Comparison of ENCODE assay signal across 10 cellular contexts in genomic region chr4:138235419-138235952, GRCh38. TPM values are rescaled to one million over a fixed set of nuclear protein-coding genes. Genes with fewer than 3 reads are reported as not detected.
DNase-seq lines count a peak whose midpoint lies in the region; ATAC-seq and TF ChIP-seq lines count a peak whose summit lies in the region.
"Had no signal": no experiment of that assay in that cellular context is flagged by ENCODE, and none has a peak within 500 bp of the region (broad histone marks: within the 10 kb centered on the region; RNA-seq: fewer than 3 reads in every experiment).

No MANE protein-coding gene starts in this region.

- peak overlapping the region; percentile 7 for H3K27ac ChIP-seq in upper lobe of right lung

- peaks cover 15% of the 10 kb centered on the region for H3K4me1 Mint-ChIP-seq in activated naive CD8-positive, alpha-beta T cell (ENCODE audit: low read depth)
- H3K4me1 Mint-ChIP-seq in activated naive CD8-positive, alpha-beta T cell treated with anti-CD3 and anti-CD28 coated beads for 36 hours: peaks cover 11% of the 10 kb centered on the region
- H3K4me1 Mint-ChIP-seq: central memory CD8-positive, alpha-beta T cell had no signal

- H3K27me3 Mint-ChIP-seq in activated naive CD8-positive, alpha-beta T cell: peaks cover 3% of the 10 kb centered on the region
- H3K27me3 Mint-ChIP-seq in activated naive CD8-positive, alpha-beta T cell treated with anti-CD3 and anti-CD28 coated beads for 36 hours: no peaks in the 10 kb centered on the region
- H3K27me3 Mint-ChIP-seq: central memory CD8-positive, alpha-beta T cell had no signal

- no peaks in the 10 kb centered on the region for H3K9me3 ChIP-seq in upper lobe of right lung

- no peak overlapping the region for H3K4me3 Mint-ChIP-seq in activated naive CD8-positive, alpha-beta T cell
- no peak overlapping the region for H3K4me3 Mint-ChIP-seq in activated naive CD8-positive, alpha-beta T cell treated with anti-CD3 and anti-CD28 coated beads for 36 hours
- H3K4me3 Mint-ChIP-seq: central memory CD8-positive, alpha-beta T cell had no signal

- peak; percentile 85 for ATAC-seq in esophagus mucosa
- ATAC-seq in upper lobe of right lung: peak; percentile 30

- no peaks in the 10 kb centered on the region for H3K9me3 Mint-ChIP-seq in activated naive CD8-positive, alpha-beta T cell (ENCODE audit: low read depth)
- no peaks in the 10 kb centered on the region for H3K9me3 Mint-ChIP-seq in activated naive CD8-positive, alpha-beta T cell treated with anti-CD3 and anti-CD28 coated beads for 36 hours

- no peak for DNase-seq in activated naive CD8-positive, alpha-beta T cell treated with anti-CD3 and anti-CD28 coated beads for 36 hours
- DNase-seq in NAMALWA (ENCODE audit: low spot score): peak; percentile 15
- no peak for DNase-seq in upper lobe of right lung
- DNase-seq in COLO668 (lab: John Stamatoyannopoulos, UW; ENCODE audit: unreplicated experiment): no peak
- DNase-seq in activated CD4-positive, alpha-beta T cell treated with anti-CD3 and anti-CD28 coated beads, Interleukin-2, amount 50 U/mL, for 48 hours: no peak
- no peak for DNase-seq in globus pallidus (ENCODE audit: low spot score)
- DNase-seq: Kasumi-1 had no signal

- peak overlapping the region; percentile 74 for H3K27ac Mint-ChIP-seq in activated naive CD8-positive, alpha-beta T cell
- H3K27ac Mint-ChIP-seq in activated naive CD8-positive, alpha-beta T cell treated with anti-CD3 and anti-CD28 coated beads for 36 hours: no peak overlapping the region

- no peaks in the 10 kb centered on the region for H3K27me3 ChIP-seq in upper lobe of right lung

- no peak overlapping the region for H3K4me3 ChIP-seq in upper lobe of right lung

- intact Hi-C loops in upper lobe of right lung (cut with DNase I): no loop called here

- TF ChIP-seq CTCF in upper lobe of right lung (IDR thresholded peaks at IDR 0.05): no peak

- H3K36me3 ChIP-seq in upper lobe of right lung: no peaks in the 10 kb centered on the region

- H3K4me1 ChIP-seq in upper lobe of right lung: peaks cover 3% of the 10 kb centered on the region

- H3K36me3 Mint-ChIP-seq in activated naive CD8-positive, alpha-beta T cell: no peaks in the 10 kb centered on the region
- H3K36me3 Mint-ChIP-seq in activated naive CD8-positive, alpha-beta T cell treated with anti-CD3 and anti-CD28 coated beads for 36 hours: peaks cover 4% of the 10 kb centered on the region

RNA-seq across cellular contexts. Expression of gene SLC7A11, which starts 6.7 kb away (rescaled TPM):
- 1 to 10 TPM; 5.2 to 5.3 TPM for total RNA-seq in activated naive CD8-positive, alpha-beta T cell treated with anti-CD3 and anti-CD28 coated beads for 36 hours
- 16.3 TPM for total RNA-seq in esophagus mucosa
- 3.8 TPM for total RNA-seq in upper lobe of right lung
